18 cellular contexts compared by ENCODE assay signal in genomic region chr4:992297-993110, GRCh38. TPM values are rescaled to one million over a fixed set of nuclear protein-coding genes. Genes with fewer than 3 reads are reported as not detected.
DNase-seq lines count a peak whose midpoint lies in the region; ATAC-seq and TF ChIP-seq lines count a peak whose summit lies in the region.
"Had no signal": no experiment of that assay in that cellular context is flagged by ENCODE, and none has a peak within 500 bp of the region (broad histone marks: within the 10 kb centered on the region; RNA-seq: fewer than 3 reads in every experiment).

No MANE protein-coding gene starts in this region.

- intact Hi-C loops in Panc1 (cut with micrococcal nuclease; ENCODE audit: unreplicated experiment) (no loop called here), left cardiac atrium (cut with DNase I) (no loop called here)
- intact Hi-C loops in CD8-positive, alpha-beta T cell (cut with DNase I, micrococcal nuclease), result no loop called here

- no peak overlapping the region for H2AFZ ChIP-seq in trophoblast cell (ENCODE audit: insufficient read depth, low read length, poor library complexity)

- peaks cover 5% of the 10 kb centered on the region for H3K36me3 Mint-ChIP-seq in CD8-positive, alpha-beta T cell

- no peak overlapping the region for H3K14ac ChIP-seq in trophoblast cell (ENCODE audit: low read length)

- H3K9me3 Mint-ChIP-seq in CD8-positive, alpha-beta T cell, result no peaks in the 10 kb centered on the region

- no peaks in the 10 kb centered on the region for H3K36me3 ChIP-seq in Panc1 (ENCODE audit: control insufficient read depth, insufficient read depth, low read length)
- no peaks in the 10 kb centered on the region for H3K36me3 ChIP-seq in trophoblast cell (ENCODE audit: control insufficient read depth in 1 of 2, insufficient read depth in 2 of 2, low read length in 2 of 2)
- no peaks in the 10 kb centered on the region for H3K36me3 ChIP-seq in CD8-positive, alpha-beta T cell (ENCODE audit: insufficient read depth, low read length)
- H3K36me3 ChIP-seq: thoracic aorta had no signal

- no peak for TF ChIP-seq CTCF in Panc1 (IDR thresholded peaks at IDR 0.05)
- no peak for TF ChIP-seq CTCF in CD8-positive, alpha-beta T cell (IDR thresholded peaks at IDR 0.05)

- H4K8ac ChIP-seq in trophoblast cell (ENCODE audit: low read depth, low read length), result no peak overlapping the region

- ATAC-seq in Panc1 (peak; percentile 71), left cardiac atrium (no peak)
- ATAC-seq in CD8-positive, alpha-beta T cell, result no peak
- ATAC-seq: activated CD8-positive, alpha-beta T cell treated with anti-CD3 and anti-CD28 coated beads, Interleukin-2, amount 10 ng/mL, durations not matched to agents 7 days and 5 days had no signal

- H3K4me3 ChIP-seq in Panc1 (ENCODE audit: low read depth in 2 of 2, low read length in 2 of 2), result peak overlapping the region in 1 of 2 experiments; percentile 37; a peak in 3 of 4 replicates
- no peak overlapping the region for H3K4me3 ChIP-seq in trophoblast cell (ENCODE audit: low read depth, low read length)
- H3K4me3 ChIP-seq in CD8-positive, alpha-beta T cell (ENCODE audit: low read depth, low read length), result no peak overlapping the region
- H3K4me3 ChIP-seq: thoracic aorta had no signal

- no peak overlapping the region for H4K12ac ChIP-seq in trophoblast cell (ENCODE audit: low read depth, low read length)

- H3K79me1 ChIP-seq in trophoblast cell (ENCODE audit: low read length), result no peaks in the 10 kb centered on the region

- POLR2A ChIA-PET in Panc1 (lab: Charles Lee), result no interaction called here
- POLR2A ChIA-PET in CD8-positive, alpha-beta T cell (lab: Charles Lee), result no interaction called here

- no peak overlapping the region for H2AK5ac ChIP-seq in trophoblast cell (ENCODE audit: low read length)

- H3K4me3 Mint-ChIP-seq in CD8-positive, alpha-beta T cell, result no peak overlapping the region
- H3K4me3 Mint-ChIP-seq: activated CD8-positive, alpha-beta T cell treated with anti-CD3 and anti-CD28 coated beads, Interleukin-2, amount 10 ng/mL, durations not matched to agents 7 days and 5 days had no signal

- in situ Hi-C loops in Panc1 (cut with HindIII; ENCODE audit: low pct_unique_long_range_greater_than_20kb, low sequenced_read_pairs), result no loop called here

- H3K27ac ChIP-seq in Panc1 (ENCODE audit: low read length) (peak overlapping the region; percentile 73), trophoblast cell (ENCODE audit: low read depth, low read length) (no peak overlapping the region)
- H3K27ac ChIP-seq in CD8-positive, alpha-beta T cell (ENCODE audit: low read depth, low read length), result no peak overlapping the region
- H3K27ac ChIP-seq: epithelial cell of prostate, thoracic aorta had no signal

- no peak overlapping the region for H3K27ac Mint-ChIP-seq in CD8-positive, alpha-beta T cell
- H3K27ac Mint-ChIP-seq: activated CD8-positive, alpha-beta T cell treated with anti-CD3 and anti-CD28 coated beads, Interleukin-2, amount 10 ng/mL, durations not matched to agents 7 days and 5 days had no signal

- H3K79me2 ChIP-seq in trophoblast cell (ENCODE audit: control insufficient read depth, insufficient read depth, low read length, poor library complexity), result no peaks in the 10 kb centered on the region

- H3K18ac ChIP-seq in trophoblast cell (ENCODE audit: low read length), result peak overlapping the region; percentile 13

- H4K91ac ChIP-seq in trophoblast cell (ENCODE audit: low read depth, low read length), result peak overlapping the region; percentile 4

- H3K4me1 ChIP-seq in Panc1 (ENCODE audit: control insufficient read depth, insufficient read depth, low read length) (peaks cover 18% of the 10 kb centered on the region), trophoblast cell (ENCODE audit: control insufficient read depth in 1 of 2, insufficient read depth in 2 of 2, low read length in 2 of 2) (peaks cover 5 to 8% of the 10 kb centered on the region in 2 experiments)
- H3K4me1 ChIP-seq in CD8-positive, alpha-beta T cell (ENCODE audit: insufficient read depth, low read length), result peaks cover 8% of the 10 kb centered on the region

- WGBS in trophoblast cell (ENCODE audit: extremely low coverage, insufficient coverage, insufficient read length), result no CpG with 5 or more reads among the region's 25 CpGs

- no TSS peak for BruUV-seq in Panc1 (replicated peaks; lab: Mats Ljungman, UMichigan)

- H2BK5ac ChIP-seq in trophoblast cell (ENCODE audit: low read depth, low read length, poor library complexity), result no peak overlapping the region

- H2BK12ac ChIP-seq in trophoblast cell (ENCODE audit: low read length), result no peak overlapping the region

- peak; percentile 98 for DNase-seq in DMS53 treated with DMSO at 0.1 percent for 48 hours (lab: John Stamatoyannopoulos, UW; ENCODE audit: unreplicated experiment)
- DNase-seq in Panc1 (ENCODE audit: low read depth, low spot score), result peak; percentile 46
- peak; percentile 48 for DNase-seq in left cardiac atrium
- peak; percentile 87 to 88 for DNase-seq in trophoblast cell
- DNase-seq in CD8-positive, alpha-beta T cell, result no peak
- no peak for DNase-seq in activated CD8-positive, alpha-beta memory T cell treated with anti-CD3 and anti-CD28 coated beads for 24 hours
- no peak for DNase-seq in effector CD8-positive, alpha-beta T cell (lab: John Stamatoyannopoulos, UW)
- DNase-seq in activated CD4-positive, CD25-positive, alpha-beta regulatory T cell treated with anti-CD3 and anti-CD28 coated beads, Interleukin-2, amount 50 U/mL, for 72 hours, result no peak
- DNase-seq: activated CD8-positive, alpha-beta T cell treated with anti-CD3 and anti-CD28 coated beads, Interleukin-2, amount 10 ng/mL, durations not matched to agents 7 days and 5 days; amniotic stem cell; DMS153; HCEC 1CT; midbrain; NCI-H1930; SK-N-SH; stimulated activated CD4-positive, alpha-beta T cell treated with anti-CD3 and anti-CD28 coated beads, Interleukin-1b, Interleukin-23, amount 100 ng/mL, for 48 hours had no signal

- H3K27me3 ChIP-seq in Panc1 (ENCODE audit: control insufficient read depth, insufficient read depth, low read length), result no peaks in the 10 kb centered on the region
- H3K27me3 ChIP-seq in trophoblast cell (ENCODE audit: insufficient read depth, low read length), result peaks cover 9% of the 10 kb centered on the region
- H3K27me3 ChIP-seq in CD8-positive, alpha-beta T cell (ENCODE audit: insufficient read depth, low read length), result no peaks in the 10 kb centered on the region

- H3K4me2 ChIP-seq in trophoblast cell (ENCODE audit: low read length), result no peak overlapping the region
- H3K4me2 ChIP-seq: SK-N-SH had no signal

- H3K9ac ChIP-seq in trophoblast cell (ENCODE audit: low read length), result no peak overlapping the region
- H3K9ac ChIP-seq: SK-N-SH had no signal

- H3K4ac ChIP-seq in trophoblast cell (ENCODE audit: low read depth, low read length), result no peak overlapping the region

- H3K23ac ChIP-seq in trophoblast cell (ENCODE audit: low read length), result no peak overlapping the region

- H3K9me3 ChIP-seq in Panc1 (ENCODE audit: control insufficient read depth, insufficient read depth, low read depth, low read length) (no peaks in the 10 kb centered on the region), trophoblast cell (ENCODE audit: insufficient read depth, low read depth, low read length) (peaks cover 2% of the 10 kb centered on the region)
- H3K9me3 ChIP-seq in CD8-positive, alpha-beta T cell (ENCODE audit: low read length), result no peaks in the 10 kb centered on the region
- H3K9me3 ChIP-seq: SK-N-SH, thoracic aorta had no signal

- no peaks in the 10 kb centered on the region for H3K27me3 Mint-ChIP-seq in CD8-positive, alpha-beta T cell (ENCODE audit: low read depth)

- H3K4me1 Mint-ChIP-seq in CD8-positive, alpha-beta T cell (ENCODE audit: low read depth), result peaks cover 6% of the 10 kb centered on the region

- CTCF ChIA-PET in Panc1 (lab: Charles Lee), result no interaction called here
- CTCF ChIA-PET in CD8-positive, alpha-beta T cell (lab: Charles Lee), result no interaction called here

- no peak overlapping the region for H2BK120ac ChIP-seq in trophoblast cell (ENCODE audit: insufficient read depth, low read length, poor library complexity)

RNA-seq across cellular contexts. Expression of gene SLC26A1, which starts 0.7 kb away (rescaled TPM):
- total RNA-seq in Panc1 (2021; ENCODE audit: unreplicated experiment), result 1.8 TPM
- 3.2 TPM for polyA plus RNA-seq in Panc1 (2012; ENCODE audit: insufficient read length)
- total RNA-seq in left cardiac atrium, result under 1 TPM in 1 of 2 donors, not detected in 1; 0.27 TPM
- polyA plus RNA-seq in trophoblast cell (2013), result 0.10 TPM in 1 of 2 replicates, not detected in the other
- under 1 TPM; 0.31 to 0.35 TPM for total RNA-seq in CD8-positive, alpha-beta T cell
- total RNA-seq: thoracic aorta had no signal

RNA-seq across cellular contexts. Expression of gene IDUA, which starts 5.7 kb away (rescaled TPM):
- total RNA-seq in Panc1 (2021; ENCODE audit: unreplicated experiment) (30.6 TPM), left cardiac atrium (10 to 100 TPM; 15.4 to 18.7 TPM)
- 28.5 TPM for polyA plus RNA-seq in Panc1 (2012; ENCODE audit: insufficient read length)
- 2.0 and 2.2 TPM in 2 replicates for polyA plus RNA-seq in trophoblast cell (2013)
- 10 to 100 TPM; 54.3 to 62.0 TPM for total RNA-seq in CD8-positive, alpha-beta T cell

RNA-seq across cellular contexts. Expression of gene FGFRL1, which starts 18.9 kb away (rescaled TPM):
- total RNA-seq in Panc1 (2021; ENCODE audit: unreplicated experiment) (43.1 TPM), left cardiac atrium (10 to 100 TPM; 21.6 to 29.0 TPM)
- polyA plus RNA-seq in Panc1 (2012; ENCODE audit: insufficient read length), result 57.6 TPM
- polyA plus RNA-seq in trophoblast cell (2013), result 17.6 and 18.3 TPM in 2 replicates
- 10 to 100 TPM; 26.3 to 30.2 TPM for total RNA-seq in CD8-positive, alpha-beta T cell

RNA-seq across cellular contexts. Expression of gene DGKQ, which starts 19.1 kb away (rescaled TPM):
- total RNA-seq in Panc1 (2021; ENCODE audit: unreplicated experiment), result 12.2 TPM
- polyA plus RNA-seq in Panc1 (2012; ENCODE audit: insufficient read length), result 14.1 TPM
- 1 to 10 TPM; 5.1 to 5.6 TPM for total RNA-seq in left cardiac atrium
- 4.2 TPM in 2 replicates for polyA plus RNA-seq in trophoblast cell (2013)
- total RNA-seq in CD8-positive, alpha-beta T cell, result 10 to 100 TPM; 28.2 to 29.7 TPM

Comparison
In these comparisons a context has a peak if more than half of its experiments do, and no peak if none do; other contexts are left out.
1. DNase-seq: peak in DMS53 treated with DMSO at 0.1 percent for 48 hours (single experiment), Panc1 (single experiment), left cardiac atrium (single experiment) and trophoblast cell (2 of 2); none in CD8-positive, alpha-beta T cell (0 of 7), activated CD8-positive, alpha-beta memory T cell treated with anti-CD3 and anti-CD28 coated beads for 24 hours (single experiment), effector CD8-positive, alpha-beta T cell (single experiment) and activated CD4-positive, CD25-positive, alpha-beta regulatory T cell treated with anti-CD3 and anti-CD28 coated beads, Interleukin-2, amount 50 U/mL, for 72 hours (single experiment).